9 cellular contexts compared by ENCODE assay signal in the genomic region with DNA sequence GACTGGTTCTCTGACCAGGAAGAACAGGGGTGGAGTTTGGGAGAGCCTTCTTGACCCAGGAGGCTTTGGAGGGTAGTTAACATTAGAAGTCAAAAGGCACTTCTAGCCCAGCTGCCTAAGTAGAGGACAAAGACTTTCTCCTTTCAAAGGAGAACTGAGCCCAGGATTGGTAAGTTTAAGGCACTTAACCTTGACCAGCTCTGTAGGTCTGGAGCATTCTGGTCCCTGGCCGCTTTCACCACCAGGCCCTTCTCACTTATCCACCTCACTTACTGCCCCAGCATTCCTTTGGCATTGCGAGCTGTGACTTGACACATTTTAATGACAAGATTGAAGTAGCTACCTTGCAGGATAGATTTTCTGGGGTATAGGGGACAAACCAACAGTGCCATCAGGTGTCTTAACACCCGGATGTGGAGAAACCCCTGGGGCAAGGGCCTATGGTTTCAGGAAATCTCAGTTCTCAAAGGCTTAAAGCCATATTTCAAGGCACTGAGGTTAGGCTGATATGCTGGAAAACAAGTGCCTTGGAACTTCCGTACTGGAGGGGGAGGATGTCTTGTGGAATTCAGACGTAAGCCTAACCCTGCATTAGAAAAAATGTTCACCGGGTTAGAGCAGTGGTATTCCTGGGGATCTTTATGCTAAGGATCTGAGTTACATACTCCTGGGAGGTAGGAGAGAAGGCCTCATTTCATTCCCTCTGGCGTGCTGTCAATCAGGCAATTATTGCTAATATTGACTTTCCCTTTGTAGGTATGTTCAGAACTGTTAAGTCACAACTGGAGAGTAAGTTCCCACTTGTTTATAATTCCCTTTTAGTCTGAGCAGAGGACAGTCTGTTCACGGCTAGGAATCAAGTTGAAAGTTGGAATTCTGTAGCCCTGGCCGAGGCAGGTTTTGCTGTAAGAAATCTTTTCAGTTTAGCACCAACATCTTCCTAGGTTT. TPM values are rescaled to one million over a fixed set of nuclear protein-coding genes. Genes with fewer than 3 reads are reported as not detected.
DNase-seq lines count a peak whose midpoint lies in the region; ATAC-seq and TF ChIP-seq lines count a peak whose summit lies in the region.
"Had no signal": no experiment of that assay in that cellular context is flagged by ENCODE, and none has a peak within 500 bp of the region (broad histone marks: within the 10 kb centered on the region; RNA-seq: fewer than 3 reads in every experiment).

No MANE protein-coding gene starts in this region.

- H3K9me3 Mint-ChIP-seq in WTC11, result no peaks in the 10 kb centered on the region
- no peaks in the 10 kb centered on the region for H3K9me3 Mint-ChIP-seq in stimulated activated memory B cell treated with anti-CD40 and anti-IgM and Interleukin-4, amounts not matched to agents 10 μg/mL and 1 μg/mL and 100 μg/mL, for 72 hours

- H3K4me1 ChIP-seq in gastroesophageal sphincter, result peaks cover 3 to 86% (median 35%) of the 10 kb centered on the region in 3 donors
- peaks cover 72 to 78% of the 10 kb centered on the region in 2 donors for H3K4me1 ChIP-seq in gastrocnemius medialis

- in situ Hi-C loops in gastrocnemius medialis (cut with MboI; ENCODE audit: low sequenced_read_pairs in 4 of 4), result no loop called here

- peak overlapping the region; percentile 57; the same call in 1 of the 2 replicates for H3K27ac Mint-ChIP-seq in WTC11
- H3K27ac Mint-ChIP-seq in stimulated activated memory B cell treated with anti-CD40 and anti-IgM and Interleukin-4, amounts not matched to agents 10 μg/mL and 1 μg/mL and 100 μg/mL, for 72 hours, result no peak overlapping the region

- H3K4me1 Mint-ChIP-seq in WTC11, result peaks cover 19% of the 10 kb centered on the region
- peaks cover 44% of the 10 kb centered on the region for H3K4me1 Mint-ChIP-seq in stimulated activated memory B cell treated with anti-CD40 and anti-IgM and Interleukin-4, amounts not matched to agents 10 μg/mL and 1 μg/mL and 100 μg/mL, for 72 hours

- H3K27me3 Mint-ChIP-seq in WTC11 (ENCODE audit: low read depth), result no peaks in the 10 kb centered on the region
- H3K27me3 Mint-ChIP-seq in stimulated activated memory B cell treated with anti-CD40 and anti-IgM and Interleukin-4, amounts not matched to agents 10 μg/mL and 1 μg/mL and 100 μg/mL, for 72 hours, result no peaks in the 10 kb centered on the region

- peak overlapping the region in 3 of 4 donors; percentile 75 to 95 (median 89) for H3K27ac ChIP-seq in gastroesophageal sphincter
- H3K27ac ChIP-seq in gastrocnemius medialis, result peak overlapping the region; percentile 93 to 99 (median 94)

- WGBS in gastroesophageal sphincter (ENCODE audit: low coverage in 1 of 2), 2 donors, result 57 to 76% methylated on average over 6 to 7 of the region's 9 CpGs

- POLR2A ChIA-PET in WTC11 (lab: Charles Lee), result interaction anchor here (1.0 kb wide), 1 partner anchor 29 kb away, joined by 3 read pairs; no protein-coding TSS in a partner anchor

- CTCF ChIA-PET in WTC11 (lab: Charles Lee), result no interaction called here

- no peaks in the 10 kb centered on the region for H3K27me3 ChIP-seq in gastroesophageal sphincter
- H3K27me3 ChIP-seq in gastrocnemius medialis, result no peaks in the 10 kb centered on the region
- no peaks in the 10 kb centered on the region for H3K27me3 ChIP-seq in MG63

- TF ChIP-seq CTCF in WTC11 (IDR thresholded peaks at IDR 0.05) (no peak), gastroesophageal sphincter (IDR thresholded peaks at IDR 0.05) (no peak), gastrocnemius medialis (IDR thresholded peaks at IDR 0.05 in 4 of 5, conservative IDR thresholded peaks at IDR 0.05 in 1 of 5) (no peak)

- no peak for DNase-seq in WTC11 (ENCODE audit: low spot score)
- DNase-seq in gastrocnemius medialis, result peak in 1 of 2 donors; percentile 70
- no peak for DNase-seq in MG63
- DNase-seq in NCI-H1417 treated with DMSO at 0.1 percent for 48 hours (lab: John Stamatoyannopoulos, UW), result no peak
- DNase-seq: DMS 273 treated with DMSO at 0.1 percent for 48 hours, NCI-H187 treated with DMSO at 0.1 percent for 48 hours had no signal

- H3K9me3 ChIP-seq in gastroesophageal sphincter (no peaks in the 10 kb centered on the region), gastrocnemius medialis (no peaks in the 10 kb centered on the region), MG63 (no peaks in the 10 kb centered on the region)
- H3K9me3 ChIP-seq: HAP-1 had no signal

- TF ChIP-seq POLR2A in gastroesophageal sphincter (IDR thresholded peaks at IDR 0.05) (no peak), gastrocnemius medialis (IDR thresholded peaks at IDR 0.05) (no peak)

- no peak overlapping the region for H3K4me3 Mint-ChIP-seq in WTC11
- no peak overlapping the region for H3K4me3 Mint-ChIP-seq in stimulated activated memory B cell treated with anti-CD40 and anti-IgM and Interleukin-4, amounts not matched to agents 10 μg/mL and 1 μg/mL and 100 μg/mL, for 72 hours

- no peak for TF ChIP-seq EP300 in gastroesophageal sphincter (IDR thresholded peaks at IDR 0.05)

- ATAC-seq in WTC11 (no peak), gastroesophageal sphincter (no peak), gastrocnemius medialis (peak in 1 of 2 donors; percentile 6)
- ATAC-seq in stimulated activated memory B cell treated with anti-CD40 and anti-IgM and Interleukin-4, amounts not matched to agents 10 μg/mL and 1 μg/mL and 100 μg/mL, for 72 hours, result no peak

- intact Hi-C loops in gastrocnemius medialis (cut with DNase I; ENCODE audit: low total_unique reads), result no loop called here

- H3K36me3 Mint-ChIP-seq in WTC11, result peaks cover 24% of the 10 kb centered on the region
- peaks cover 23% of the 10 kb centered on the region for H3K36me3 Mint-ChIP-seq in stimulated activated memory B cell treated with anti-CD40 and anti-IgM and Interleukin-4, amounts not matched to agents 10 μg/mL and 1 μg/mL and 100 μg/mL, for 72 hours

- H3K36me3 ChIP-seq in gastroesophageal sphincter, result peaks cover 0 to 37% of the 10 kb centered on the region in 2 donors
- peaks cover 0 to 6% of the 10 kb centered on the region in 2 donors for H3K36me3 ChIP-seq in gastrocnemius medialis
- peaks cover 16% of the 10 kb centered on the region for H3K36me3 ChIP-seq in MG63

- H3K4me3 ChIP-seq in gastroesophageal sphincter (no peak overlapping the region), gastrocnemius medialis (no peak overlapping the region), MG63 (no peak overlapping the region)
- H3K4me3 ChIP-seq: HAP-1 had no signal

TF ChIP-seq in WTC11, 78 proteins besides CTCF, POLR2A, EP300 and RAD21:
- no peak for TF ChIP-seq ETV6 (CRISPR knock-in tag; IDR thresholded peaks at IDR 0.05)
- no peak for TF ChIP-seq ZNF138 (CRISPR knock-in tag; conservative IDR thresholded peaks at IDR 0.05)
- TF ChIP-seq, protein P1, sequence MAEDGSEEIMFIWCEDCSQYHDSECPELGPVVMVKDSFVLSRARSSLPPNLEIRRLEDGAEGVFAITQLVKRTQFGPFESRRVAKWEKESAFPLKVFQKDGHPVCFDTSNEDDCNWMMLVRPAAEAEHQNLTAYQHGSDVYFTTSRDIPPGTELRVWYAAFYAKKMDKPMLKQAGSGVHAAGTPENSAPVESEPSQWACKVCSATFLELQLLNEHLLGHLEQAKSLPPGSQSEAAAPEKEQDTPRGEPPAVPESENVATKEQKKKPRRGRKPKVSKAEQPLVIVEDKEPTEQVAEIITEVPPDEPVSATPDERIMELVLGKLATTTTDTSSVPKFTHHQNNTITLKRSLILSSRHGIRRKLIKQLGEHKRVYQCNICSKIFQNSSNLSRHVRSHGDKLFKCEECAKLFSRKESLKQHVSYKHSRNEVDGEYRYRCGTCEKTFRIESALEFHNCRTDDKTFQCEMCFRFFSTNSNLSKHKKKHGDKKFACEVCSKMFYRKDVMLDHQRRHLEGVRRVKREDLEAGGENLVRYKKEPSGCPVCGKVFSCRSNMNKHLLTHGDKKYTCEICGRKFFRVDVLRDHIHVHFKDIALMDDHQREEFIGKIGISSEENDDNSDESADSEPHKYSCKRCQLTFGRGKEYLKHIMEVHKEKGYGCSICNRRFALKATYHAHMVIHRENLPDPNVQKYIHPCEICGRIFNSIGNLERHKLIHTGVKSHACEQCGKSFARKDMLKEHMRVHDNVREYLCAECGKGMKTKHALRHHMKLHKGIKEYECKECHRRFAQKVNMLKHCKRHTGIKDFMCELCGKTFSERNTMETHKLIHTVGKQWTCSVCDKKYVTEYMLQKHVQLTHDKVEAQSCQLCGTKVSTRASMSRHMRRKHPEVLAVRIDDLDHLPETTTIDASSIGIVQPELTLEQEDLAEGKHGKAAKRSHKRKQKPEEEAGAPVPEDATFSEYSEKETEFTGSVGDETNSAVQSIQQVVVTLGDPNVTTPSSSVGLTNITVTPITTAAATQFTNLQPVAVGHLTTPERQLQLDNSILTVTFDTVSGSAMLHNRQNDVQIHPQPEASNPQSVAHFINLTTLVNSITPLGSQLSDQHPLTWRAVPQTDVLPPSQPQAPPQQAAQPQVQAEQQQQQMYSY (CRISPR knock-in tag; IDR thresholded peaks at IDR 0.05), result no peak

RNA-seq across cellular contexts. Expression of a gene that starts 4.3 kb away (rescaled TPM):
- total RNA-seq in WTC11 (2021) (63.8 to 69.6 TPM (median 65.0 TPM) in 3 replicates), gastroesophageal sphincter (10 to 100 TPM; 12.3 to 21.0 (median 19.8) TPM), gastrocnemius medialis (10 to 100 TPM; 28.4 to 35.4 (median 32.3) TPM)
- 16.2 and 17.3 TPM in 2 replicates for total RNA-seq in MG63 (2014; rRNA removed; shearing (Covaris generic); ENCODE audit: low replicate concordance)

RNA-seq across cellular contexts. Expression of a gene that starts 5.0 kb away (rescaled TPM):
- total RNA-seq in WTC11 (2021) (20.9 to 23.1 TPM (median 21.6 TPM) in 3 replicates), gastroesophageal sphincter (10 to 100 TPM; 17.6 to 26.9 (median 19.9) TPM), gastrocnemius medialis (100 to 1,000 TPM in 1 of 4 donors, 10 to 100 TPM in 3; 44.4 to 102 (median 80.7) TPM)
- total RNA-seq in MG63 (2014; rRNA removed; shearing (Covaris generic); ENCODE audit: low replicate concordance), result 3.9 and 6.8 TPM in 2 replicates

RNA-seq across cellular contexts. Expression of a gene that starts 8.4 kb away (rescaled TPM):
- total RNA-seq in WTC11 (2021) (72.4 to 81.6 TPM (median 75.4 TPM) in 3 replicates), gastroesophageal sphincter (10 to 100 TPM; 41.7 to 82.2 (median 56.7) TPM), gastrocnemius medialis (100 to 1,000 TPM in 1 of 4 donors, 10 to 100 TPM in 3; 72.2 to 139 (median 92.1) TPM)
- total RNA-seq in MG63 (2014; rRNA removed; shearing (Covaris generic); ENCODE audit: low replicate concordance), result 86.8 and 313 TPM in 2 replicates

RNA-seq across cellular contexts. Expression of a gene that starts 12.0 kb away (rescaled TPM):
- total RNA-seq in WTC11 (2021) (95.4 to 108 TPM (median 102 TPM) in 3 replicates), gastroesophageal sphincter (100 to 1,000 TPM; 113 to 174 (median 148) TPM), gastrocnemius medialis (100 to 1,000 TPM; 207 to 235 (median 215) TPM)
- total RNA-seq in MG63 (2014; rRNA removed; shearing (Covaris generic); ENCODE audit: low replicate concordance), result 167 and 209 TPM in 2 replicates

RNA-seq across cellular contexts. Expression of a gene that starts 23.3 kb away (rescaled TPM):
- 6.3 to 7.4 TPM (median 7.0 TPM) in 3 replicates for total RNA-seq in WTC11 (2021)
- total RNA-seq in gastroesophageal sphincter, result 10 to 100 TPM; 37.6 to 56.5 (median 51.2) TPM
- total RNA-seq in gastrocnemius medialis, result 10 to 100 TPM; 19.9 to 47.0 (median 36.9) TPM
- total RNA-seq in MG63 (2014; rRNA removed; shearing (Covaris generic); ENCODE audit: low replicate concordance), result 8.3 and 76.7 TPM in 2 replicates
